1 cellular context compared by ENCODE assay signal in the genomic region with DNA sequence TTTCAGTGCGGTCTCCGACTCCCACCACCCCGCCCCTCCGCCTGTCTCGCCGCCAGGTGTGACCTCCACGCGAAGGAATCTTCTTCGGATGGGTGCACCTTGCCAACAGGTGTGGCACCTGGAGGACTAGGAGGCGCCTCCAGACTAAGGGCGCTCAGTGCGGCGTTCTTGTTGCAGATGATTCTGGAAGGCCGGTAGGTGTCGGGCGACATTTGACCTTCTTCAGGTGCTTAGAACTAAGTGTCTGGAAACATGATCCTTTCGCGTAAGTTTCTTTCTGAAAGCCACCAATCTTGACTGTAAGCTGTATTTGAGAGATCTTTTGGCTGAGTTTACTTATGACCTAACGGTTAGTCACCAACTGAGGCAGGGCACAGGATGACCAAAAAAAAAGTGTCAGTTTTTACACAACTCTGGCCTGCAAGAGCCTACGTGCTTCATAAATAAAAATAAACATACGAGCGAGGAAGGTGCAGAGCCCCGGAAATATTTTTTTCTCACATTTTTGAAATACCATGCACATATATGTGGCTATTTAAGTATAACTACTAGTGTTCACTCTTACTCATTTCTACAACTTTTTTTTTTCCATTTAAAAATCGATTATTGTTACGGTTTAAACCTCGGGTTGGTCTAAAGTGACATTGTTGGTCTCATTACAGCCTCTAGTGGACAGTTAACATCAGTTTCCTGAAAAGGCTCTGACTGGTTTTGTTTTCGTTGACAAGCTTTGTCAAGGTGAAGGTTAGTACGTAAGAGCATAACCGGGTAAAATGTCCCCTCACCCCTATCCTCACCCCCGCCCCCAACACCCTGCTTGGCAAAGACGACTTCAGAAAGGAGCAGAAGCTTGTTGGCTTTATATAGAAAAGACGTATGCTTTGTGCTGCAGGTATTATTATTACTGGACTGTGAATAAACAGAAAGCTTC.
A peak's percentile ranks its signal among the peaks of the same experiment; 100 is the strongest.
TF ChIP-seq lines count a peak whose summit lies in the region.

No MANE protein-coding gene starts in this region.

TF ChIP-seq in HepG2, 621 proteins besides CTCF, POLR2A, EP300 and RAD21 (continued from another document and continues in another):
- TF ChIP-seq, protein P1, sequence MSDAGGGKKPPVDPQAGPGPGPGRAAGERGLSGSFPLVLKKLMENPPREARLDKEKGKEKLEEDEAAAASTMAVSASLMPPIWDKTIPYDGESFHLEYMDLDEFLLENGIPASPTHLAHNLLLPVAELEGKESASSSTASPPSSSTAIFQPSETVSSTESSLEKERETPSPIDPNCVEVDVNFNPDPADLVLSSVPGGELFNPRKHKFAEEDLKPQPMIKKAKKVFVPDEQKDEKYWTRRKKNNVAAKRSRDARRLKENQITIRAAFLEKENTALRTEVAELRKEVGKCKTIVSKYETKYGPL (CRISPR knock-in tag; IDR thresholded peaks at IDR 0.05): no peak
- TF ChIP-seq MEIS2 (CRISPR knock-in tag; IDR thresholded peaks at IDR 0.05) (peak; percentile 48; the same call in 1 of the 2 replicates), ZFP91 (CRISPR knock-in tag; IDR thresholded peaks at IDR 0.05; ENCODE audit: borderline replicate concordance) (0 out of 2 replicates have a peak, but pooled peaks have one; percentile 32), ZNF788 (CRISPR knock-in tag; IDR thresholded peaks at IDR 0.05; ENCODE audit: borderline replicate concordance) (no peak), ZNF775 (CRISPR knock-in tag; IDR thresholded peaks at IDR 0.05; ENCODE audit: borderline replicate concordance) (no peak), ZNF678 (CRISPR knock-in tag; IDR thresholded peaks at IDR 0.05) (no peak), ZNF615 (CRISPR knock-in tag; IDR thresholded peaks at IDR 0.05; ENCODE audit: borderline replicate concordance) (peak; percentile 68; the same call in 1 of the 2 replicates), HMG20B (CRISPR knock-in tag; conservative IDR thresholded peaks at IDR 0.05) (no peak), ZFP36L1 (CRISPR knock-in tag; IDR thresholded peaks at IDR 0.05) (no peak), ZNF121 (CRISPR knock-in tag; IDR thresholded peaks at IDR 0.05) (0 out of 2 replicates have a peak, but pooled peaks have one; percentile 19), TOE1 (CRISPR knock-in tag; IDR thresholded peaks at IDR 0.05) (no peak), TBL1XR1 (IDR thresholded peaks at IDR 0.05; ENCODE audit: borderline replicate concordance, low read length, partially characterized antibody) (no peak), ZSCAN21 (CRISPR knock-in tag; IDR thresholded peaks at IDR 0.05; ENCODE audit: borderline replicate concordance) (peak; percentile 5; the same call in 1 of the 2 replicates), FOXP1 (IDR thresholded peaks at IDR 0.05) (no peak), FOXP1 (CRISPR knock-in tag; IDR thresholded peaks at IDR 0.05) (no peak; the same call in 1 of the 2 replicates), DZIP1 (CRISPR knock-in tag; IDR thresholded peaks at IDR 0.05) (no peak), CCDC6 (CRISPR knock-in tag; IDR thresholded peaks at IDR 0.05) (no peak; the same call in 1 of the 2 replicates), ZSCAN20 (CRISPR knock-in tag; IDR thresholded peaks at IDR 0.05; ENCODE audit: borderline replicate concordance) (0 out of 2 replicates have a peak, but pooled peaks have one; percentile 8), ZNF33A (CRISPR knock-in tag; IDR thresholded peaks at IDR 0.05; ENCODE audit: borderline replicate concordance) (no peak), CENPBD1 (CRISPR knock-in tag; IDR thresholded peaks at IDR 0.05; ENCODE audit: borderline replicate concordance, low read depth) (no peak), ARNT2 (CRISPR knock-in tag; IDR thresholded peaks at IDR 0.05; ENCODE audit: low read depth) (no peak), MYNN (CRISPR knock-in tag; IDR thresholded peaks at IDR 0.05; ENCODE audit: low read depth) (no peak), ZNF101 (CRISPR knock-in tag; IDR thresholded peaks at IDR 0.05; ENCODE audit: borderline replicate concordance, low read depth) (no peak), ZNF7 (CRISPR knock-in tag; IDR thresholded peaks at IDR 0.05) (no peak), ZNF510 (CRISPR knock-in tag; IDR thresholded peaks at IDR 0.05; ENCODE audit: low read depth) (no peak), ZNF20 (CRISPR knock-in tag; IDR thresholded peaks at IDR 0.05) (no peak), NONO (IDR thresholded peaks at IDR 0.05) (no peak), NONO (CRISPR knock-in tag; conservative IDR thresholded peaks at IDR 0.05) (no peak), ZNF549 (CRISPR knock-in tag; IDR thresholded peaks at IDR 0.05) (no peak), SRSF4 (IDR thresholded peaks at IDR 0.05; ENCODE audit: low read depth, low read length, poor library complexity, severe bottlenecking) (no peak), ZNF280B (CRISPR knock-in tag; IDR thresholded peaks at IDR 0.05; ENCODE audit: borderline replicate concordance) (no peak), HIVEP1 (CRISPR knock-in tag; IDR thresholded peaks at IDR 0.05) (no peak), TRIM22 (IDR thresholded peaks at IDR 0.05) (no peak), KDM5B (CRISPR knock-in tag; IDR thresholded peaks at IDR 0.05; ENCODE audit: borderline replicate concordance) (no peak; the same call in 1 of the 2 replicates), LRRFIP1 (CRISPR knock-in tag; conservative IDR thresholded peaks at IDR 0.05) (no peak)
- TF ChIP-seq, protein P2, sequence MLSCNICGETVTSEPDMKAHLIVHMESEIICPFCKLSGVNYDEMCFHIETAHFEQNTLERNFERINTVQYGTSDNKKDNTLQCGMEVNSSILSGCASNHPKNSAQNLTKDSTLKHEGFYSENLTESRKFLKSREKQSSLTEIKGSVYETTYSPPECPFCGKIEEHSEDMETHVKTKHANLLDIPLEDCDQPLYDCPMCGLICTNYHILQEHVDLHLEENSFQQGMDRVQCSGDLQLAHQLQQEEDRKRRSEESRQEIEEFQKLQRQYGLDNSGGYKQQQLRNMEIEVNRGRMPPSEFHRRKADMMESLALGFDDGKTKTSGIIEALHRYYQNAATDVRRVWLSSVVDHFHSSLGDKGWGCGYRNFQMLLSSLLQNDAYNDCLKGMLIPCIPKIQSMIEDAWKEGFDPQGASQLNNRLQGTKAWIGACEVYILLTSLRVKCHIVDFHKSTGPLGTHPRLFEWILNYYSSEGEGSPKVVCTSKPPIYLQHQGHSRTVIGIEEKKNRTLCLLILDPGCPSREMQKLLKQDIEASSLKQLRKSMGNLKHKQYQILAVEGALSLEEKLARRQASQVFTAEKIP (CRISPR knock-in tag; IDR thresholded peaks at IDR 0.05; ENCODE audit: borderline replicate concordance): no peak
- TF ChIP-seq, protein P3, sequence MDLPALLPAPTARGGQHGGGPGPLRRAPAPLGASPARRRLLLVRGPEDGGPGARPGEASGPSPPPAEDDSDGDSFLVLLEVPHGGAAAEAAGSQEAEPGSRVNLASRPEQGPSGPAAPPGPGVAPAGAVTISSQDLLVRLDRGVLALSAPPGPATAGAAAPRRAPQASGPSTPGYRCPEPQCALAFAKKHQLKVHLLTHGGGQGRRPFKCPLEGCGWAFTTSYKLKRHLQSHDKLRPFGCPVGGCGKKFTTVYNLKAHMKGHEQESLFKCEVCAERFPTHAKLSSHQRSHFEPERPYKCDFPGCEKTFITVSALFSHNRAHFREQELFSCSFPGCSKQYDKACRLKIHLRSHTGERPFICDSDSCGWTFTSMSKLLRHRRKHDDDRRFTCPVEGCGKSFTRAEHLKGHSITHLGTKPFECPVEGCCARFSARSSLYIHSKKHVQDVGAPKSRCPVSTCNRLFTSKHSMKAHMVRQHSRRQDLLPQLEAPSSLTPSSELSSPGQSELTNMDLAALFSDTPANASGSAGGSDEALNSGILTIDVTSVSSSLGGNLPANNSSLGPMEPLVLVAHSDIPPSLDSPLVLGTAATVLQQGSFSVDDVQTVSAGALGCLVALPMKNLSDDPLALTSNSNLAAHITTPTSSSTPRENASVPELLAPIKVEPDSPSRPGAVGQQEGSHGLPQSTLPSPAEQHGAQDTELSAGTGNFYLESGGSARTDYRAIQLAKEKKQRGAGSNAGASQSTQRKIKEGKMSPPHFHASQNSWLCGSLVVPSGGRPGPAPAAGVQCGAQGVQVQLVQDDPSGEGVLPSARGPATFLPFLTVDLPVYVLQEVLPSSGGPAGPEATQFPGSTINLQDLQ (CRISPR knock-in tag; IDR thresholded peaks at IDR 0.05): no peak
- TF ChIP-seq, protein P4, sequence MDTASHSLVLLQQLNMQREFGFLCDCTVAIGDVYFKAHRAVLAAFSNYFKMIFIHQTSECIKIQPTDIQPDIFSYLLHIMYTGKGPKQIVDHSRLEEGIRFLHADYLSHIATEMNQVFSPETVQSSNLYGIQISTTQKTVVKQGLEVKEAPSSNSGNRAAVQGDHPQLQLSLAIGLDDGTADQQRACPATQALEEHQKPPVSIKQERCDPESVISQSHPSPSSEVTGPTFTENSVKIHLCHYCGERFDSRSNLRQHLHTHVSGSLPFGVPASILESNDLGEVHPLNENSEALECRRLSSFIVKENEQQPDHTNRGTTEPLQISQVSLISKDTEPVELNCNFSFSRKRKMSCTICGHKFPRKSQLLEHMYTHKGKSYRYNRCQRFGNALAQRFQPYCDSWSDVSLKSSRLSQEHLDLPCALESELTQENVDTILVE (CRISPR knock-in tag; IDR thresholded peaks at IDR 0.05): peak; percentile 75
